Comparison of ENCODE assay signal across 1 cellular context in the genomic region with DNA sequence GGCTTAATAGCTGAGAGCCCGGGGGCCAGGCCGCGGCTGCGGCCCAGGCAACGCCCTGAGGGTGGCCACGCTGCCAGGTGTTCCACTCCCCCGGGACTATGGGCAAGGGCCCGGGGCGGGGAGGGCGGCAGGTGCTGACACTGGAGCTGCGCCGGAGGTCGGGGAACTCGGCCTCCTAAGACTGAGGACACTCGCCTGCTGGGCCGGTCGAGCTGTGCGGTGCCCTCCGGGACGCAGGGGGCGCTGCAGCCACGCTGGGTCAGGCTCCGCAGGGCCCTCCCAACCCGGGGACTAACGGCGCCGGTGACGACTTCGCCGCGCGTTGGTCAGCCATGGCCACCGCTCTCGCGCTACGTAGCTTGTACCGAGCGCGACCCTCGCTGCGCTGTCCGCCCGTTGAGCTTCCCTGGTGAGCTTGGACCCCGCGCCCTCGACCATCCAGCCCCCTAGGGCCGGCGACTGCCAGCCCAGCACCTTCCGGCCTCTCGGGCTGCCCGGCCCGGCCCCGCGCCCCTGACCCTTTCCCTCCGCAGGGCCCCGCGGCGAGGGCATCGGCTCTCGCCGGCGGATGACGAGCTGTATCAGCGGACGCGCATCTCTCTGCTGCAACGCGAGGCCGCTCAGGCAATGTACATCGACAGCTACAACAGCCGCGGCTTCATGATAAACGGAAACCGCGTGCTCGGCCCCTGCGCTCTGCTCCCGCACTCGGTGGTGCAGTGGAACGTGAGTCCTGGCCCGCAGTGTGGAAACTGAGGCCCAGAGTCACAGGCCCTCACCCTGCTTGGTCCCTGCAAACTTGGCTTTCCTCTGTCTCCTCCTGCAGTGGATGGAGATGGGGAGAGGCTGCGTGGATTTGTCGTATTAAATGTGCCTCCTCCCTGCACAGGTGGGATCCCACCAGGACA.
TF ChIP-seq lines count a peak whose summit lies in the region.

A gene with protein sequence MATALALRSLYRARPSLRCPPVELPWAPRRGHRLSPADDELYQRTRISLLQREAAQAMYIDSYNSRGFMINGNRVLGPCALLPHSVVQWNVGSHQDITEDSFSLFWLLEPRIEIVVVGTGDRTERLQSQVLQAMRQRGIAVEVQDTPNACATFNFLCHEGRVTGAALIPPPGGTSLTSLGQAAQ (plus strand): TSS at position 309 of the 908 bp plus-strand sequence. CDS start 24 bp downstream, at position 333.

TF ChIP-seq in K562, 482 proteins besides CTCF, POLR2A, EP300 and RAD21 (continued from another document and continues in another):
- TF ChIP-seq, protein P1, sequence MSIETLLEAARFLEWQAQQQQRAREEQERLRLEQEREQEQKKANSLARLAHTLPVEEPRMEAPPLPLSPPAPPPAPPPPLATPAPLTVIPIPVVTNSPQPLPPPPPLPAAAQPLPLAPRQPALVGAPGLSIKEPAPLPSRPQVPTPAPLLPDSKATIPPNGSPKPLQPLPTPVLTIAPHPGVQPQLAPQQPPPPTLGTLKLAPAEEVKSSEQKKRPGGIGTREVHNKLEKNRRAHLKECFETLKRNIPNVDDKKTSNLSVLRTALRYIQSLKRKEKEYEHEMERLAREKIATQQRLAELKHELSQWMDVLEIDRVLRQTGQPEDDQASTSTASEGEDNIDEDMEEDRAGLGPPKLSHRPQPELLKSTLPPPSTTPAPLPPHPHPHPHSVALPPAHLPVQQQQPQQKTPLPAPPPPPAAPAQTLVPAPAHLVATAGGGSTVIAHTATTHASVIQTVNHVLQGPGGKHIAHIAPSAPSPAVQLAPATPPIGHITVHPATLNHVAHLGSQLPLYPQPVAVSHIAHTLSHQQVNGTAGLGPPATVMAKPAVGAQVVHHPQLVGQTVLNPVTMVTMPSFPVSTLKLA (conservative IDR thresholded peaks at IDR 0.05) = peak in 1 of 2 experiments; percentile 30; a peak in 2 of 4 replicates
- TF ChIP-seq ZNF197 (CRISPR knock-in tag; IDR thresholded peaks at IDR 0.05; ENCODE audit: low read depth) = no peak
- TF ChIP-seq, protein P2, sequence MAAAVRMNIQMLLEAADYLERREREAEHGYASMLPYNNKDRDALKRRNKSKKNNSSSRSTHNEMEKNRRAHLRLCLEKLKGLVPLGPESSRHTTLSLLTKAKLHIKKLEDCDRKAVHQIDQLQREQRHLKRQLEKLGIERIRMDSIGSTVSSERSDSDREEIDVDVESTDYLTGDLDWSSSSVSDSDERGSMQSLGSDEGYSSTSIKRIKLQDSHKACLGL (CRISPR knock-in tag; IDR thresholded peaks at IDR 0.05; ENCODE audit: borderline replicate concordance, poor library complexity, severe bottlenecking) = no peak
- no peak for TF ChIP-seq POU5F1 (IDR thresholded peaks at IDR 0.05; ENCODE audit: borderline replicate concordance, low read depth, low read length, partially characterized antibody)
- TF ChIP-seq, protein P3, sequence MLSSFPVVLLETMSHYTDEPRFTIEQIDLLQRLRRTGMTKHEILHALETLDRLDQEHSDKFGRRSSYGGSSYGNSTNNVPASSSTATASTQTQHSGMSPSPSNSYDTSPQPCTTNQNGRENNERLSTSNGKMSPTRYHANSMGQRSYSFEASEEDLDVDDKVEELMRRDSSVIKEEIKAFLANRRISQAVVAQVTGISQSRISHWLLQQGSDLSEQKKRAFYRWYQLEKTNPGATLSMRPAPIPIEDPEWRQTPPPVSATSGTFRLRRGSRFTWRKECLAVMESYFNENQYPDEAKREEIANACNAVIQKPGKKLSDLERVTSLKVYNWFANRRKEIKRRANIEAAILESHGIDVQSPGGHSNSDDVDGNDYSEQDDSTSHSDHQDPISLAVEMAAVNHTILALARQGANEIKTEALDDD (IDR thresholded peaks at IDR 0.05) = no peak
- TF ChIP-seq, protein P4, sequence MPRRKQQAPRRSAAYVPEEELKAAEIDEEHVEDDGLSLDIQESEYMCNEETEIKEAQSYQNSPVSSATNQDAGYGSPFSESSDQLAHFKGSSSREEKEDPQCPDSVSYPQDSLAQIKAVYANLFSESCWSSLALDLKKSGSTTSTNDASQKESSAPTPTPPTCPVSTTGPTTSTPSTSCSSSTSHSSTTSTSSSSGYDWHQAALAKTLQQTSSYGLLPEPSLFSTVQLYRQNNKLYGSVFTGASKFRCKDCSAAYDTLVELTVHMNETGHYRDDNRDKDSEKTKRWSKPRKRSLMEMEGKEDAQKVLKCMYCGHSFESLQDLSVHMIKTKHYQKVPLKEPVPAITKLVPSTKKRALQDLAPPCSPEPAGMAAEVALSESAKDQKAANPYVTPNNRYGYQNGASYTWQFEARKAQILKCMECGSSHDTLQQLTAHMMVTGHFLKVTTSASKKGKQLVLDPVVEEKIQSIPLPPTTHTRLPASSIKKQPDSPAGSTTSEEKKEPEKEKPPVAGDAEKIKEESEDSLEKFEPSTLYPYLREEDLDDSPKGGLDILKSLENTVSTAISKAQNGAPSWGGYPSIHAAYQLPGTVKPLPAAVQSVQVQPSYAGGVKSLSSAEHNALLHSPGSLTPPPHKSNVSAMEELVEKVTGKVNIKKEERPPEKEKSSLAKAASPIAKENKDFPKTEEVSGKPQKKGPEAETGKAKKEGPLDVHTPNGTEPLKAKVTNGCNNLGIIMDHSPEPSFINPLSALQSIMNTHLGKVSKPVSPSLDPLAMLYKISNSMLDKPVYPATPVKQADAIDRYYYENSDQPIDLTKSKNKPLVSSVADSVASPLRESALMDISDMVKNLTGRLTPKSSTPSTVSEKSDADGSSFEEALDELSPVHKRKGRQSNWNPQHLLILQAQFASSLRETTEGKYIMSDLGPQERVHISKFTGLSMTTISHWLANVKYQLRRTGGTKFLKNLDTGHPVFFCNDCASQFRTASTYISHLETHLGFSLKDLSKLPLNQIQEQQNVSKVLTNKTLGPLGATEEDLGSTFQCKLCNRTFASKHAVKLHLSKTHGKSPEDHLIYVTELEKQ (CRISPR knock-in tag; IDR thresholded peaks at IDR 0.05) = no peak
- TF ChIP-seq GATAD2B (IDR thresholded peaks at IDR 0.05; ENCODE audit: borderline replicate concordance) = 0 out of 2 replicates have a peak, but pooled peaks have one; percentile 49
- no peak for TF ChIP-seq SMAD3 (CRISPR knock-in tag; conservative IDR thresholded peaks at IDR 0.05)
- peak; percentile 40; the same call in 1 of the 2 replicates for TF ChIP-seq JUN (IDR thresholded peaks at IDR 0.05; ENCODE audit: borderline replicate concordance, low read depth, low read length)
- TF ChIP-seq JUN (CRISPR knock-in tag; IDR thresholded peaks at IDR 0.05; ENCODE audit: borderline replicate concordance) = peak; percentile 61; the same call in 1 of the 2 replicates
- TF ChIP-seq ZNF696 (CRISPR knock-in tag; conservative IDR thresholded peaks at IDR 0.05) = no peak
- TF ChIP-seq TCF7 (IDR thresholded peaks at IDR 0.05; ENCODE audit: borderline replicate concordance) = peak; percentile 19; the same call in 1 of the 2 replicates
- no peak for TF ChIP-seq ZFP30 (CRISPR knock-in tag; IDR thresholded peaks at IDR 0.05; ENCODE audit: borderline replicate concordance)
- no peak for TF ChIP-seq U2AF2 (optimal IDR thresholded peaks at IDR 0.05; ENCODE audit: low read depth, low read length)
- no peak for TF ChIP-seq SMAD2 (IDR thresholded peaks at IDR 0.05; ENCODE audit: low read depth, low read length)
- TF ChIP-seq ZNF41 (CRISPR knock-in tag; conservative IDR thresholded peaks at IDR 0.05) = no peak
- no peak for TF ChIP-seq ZNF146 (CRISPR knock-in tag; IDR thresholded peaks at IDR 0.05; ENCODE audit: unreplicated experiment)
- no peak for TF ChIP-seq RAD51 (IDR thresholded peaks at IDR 0.05; ENCODE audit: borderline replicate concordance, low read depth)
- TF ChIP-seq NR1H2 (CRISPR knock-in tag; IDR thresholded peaks at IDR 0.05) = no peak
- no peak for TF ChIP-seq GABPB2 (CRISPR knock-in tag; conservative IDR thresholded peaks at IDR 0.05)
- TF ChIP-seq ZNF212 (CRISPR knock-in tag; IDR thresholded peaks at IDR 0.05) = no peak
- TF ChIP-seq, protein P5, sequence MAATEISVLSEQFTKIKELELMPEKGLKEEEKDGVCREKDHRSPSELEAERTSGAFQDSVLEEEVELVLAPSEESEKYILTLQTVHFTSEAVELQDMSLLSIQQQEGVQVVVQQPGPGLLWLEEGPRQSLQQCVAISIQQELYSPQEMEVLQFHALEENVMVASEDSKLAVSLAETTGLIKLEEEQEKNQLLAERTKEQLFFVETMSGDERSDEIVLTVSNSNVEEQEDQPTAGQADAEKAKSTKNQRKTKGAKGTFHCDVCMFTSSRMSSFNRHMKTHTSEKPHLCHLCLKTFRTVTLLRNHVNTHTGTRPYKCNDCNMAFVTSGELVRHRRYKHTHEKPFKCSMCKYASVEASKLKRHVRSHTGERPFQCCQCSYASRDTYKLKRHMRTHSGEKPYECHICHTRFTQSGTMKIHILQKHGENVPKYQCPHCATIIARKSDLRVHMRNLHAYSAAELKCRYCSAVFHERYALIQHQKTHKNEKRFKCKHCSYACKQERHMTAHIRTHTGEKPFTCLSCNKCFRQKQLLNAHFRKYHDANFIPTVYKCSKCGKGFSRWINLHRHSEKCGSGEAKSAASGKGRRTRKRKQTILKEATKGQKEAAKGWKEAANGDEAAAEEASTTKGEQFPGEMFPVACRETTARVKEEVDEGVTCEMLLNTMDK (IDR thresholded peaks at IDR 0.05; ENCODE audit: borderline replicate concordance, insufficient read depth, low read depth, low read length, poor library complexity, severe bottlenecking) = peak; percentile 94
- TF ChIP-seq SMAD4 (CRISPR knock-in tag; conservative IDR thresholded peaks at IDR 0.05) = 0 out of 2 replicates have a peak, but pooled peaks have one; percentile 64
- no peak for TF ChIP-seq BCOR (IDR thresholded peaks at IDR 0.05)
- no peak for TF ChIP-seq BDP1 (IDR thresholded peaks at IDR 0.05; ENCODE audit: insufficient read depth, insufficient read length)
- no peak for TF ChIP-seq SMARCA4 (IDR thresholded peaks at IDR 0.05)
- TF ChIP-seq, protein P6, sequence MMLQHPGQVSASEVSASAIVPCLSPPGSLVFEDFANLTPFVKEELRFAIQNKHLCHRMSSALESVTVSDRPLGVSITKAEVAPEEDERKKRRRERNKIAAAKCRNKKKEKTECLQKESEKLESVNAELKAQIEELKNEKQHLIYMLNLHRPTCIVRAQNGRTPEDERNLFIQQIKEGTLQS (IDR thresholded peaks at IDR 0.05) = no peak
- TF ChIP-seq, protein P6 (CRISPR knock-in tag; conservative IDR thresholded peaks at IDR 0.05) = no peak
- TF ChIP-seq ZNF561 (CRISPR knock-in tag; conservative IDR thresholded peaks at IDR 0.05) = no peak
- TF ChIP-seq NUFIP1 (IDR thresholded peaks at IDR 0.05; ENCODE audit: partially characterized antibody) = no peak
- TF ChIP-seq HNRNPUL1 (IDR thresholded peaks at IDR 0.05; ENCODE audit: low read length) = no peak
- no peak for TF ChIP-seq CCAR2 (IDR thresholded peaks at IDR 0.05; ENCODE audit: low read depth, low read length)
- TF ChIP-seq, protein P7, sequence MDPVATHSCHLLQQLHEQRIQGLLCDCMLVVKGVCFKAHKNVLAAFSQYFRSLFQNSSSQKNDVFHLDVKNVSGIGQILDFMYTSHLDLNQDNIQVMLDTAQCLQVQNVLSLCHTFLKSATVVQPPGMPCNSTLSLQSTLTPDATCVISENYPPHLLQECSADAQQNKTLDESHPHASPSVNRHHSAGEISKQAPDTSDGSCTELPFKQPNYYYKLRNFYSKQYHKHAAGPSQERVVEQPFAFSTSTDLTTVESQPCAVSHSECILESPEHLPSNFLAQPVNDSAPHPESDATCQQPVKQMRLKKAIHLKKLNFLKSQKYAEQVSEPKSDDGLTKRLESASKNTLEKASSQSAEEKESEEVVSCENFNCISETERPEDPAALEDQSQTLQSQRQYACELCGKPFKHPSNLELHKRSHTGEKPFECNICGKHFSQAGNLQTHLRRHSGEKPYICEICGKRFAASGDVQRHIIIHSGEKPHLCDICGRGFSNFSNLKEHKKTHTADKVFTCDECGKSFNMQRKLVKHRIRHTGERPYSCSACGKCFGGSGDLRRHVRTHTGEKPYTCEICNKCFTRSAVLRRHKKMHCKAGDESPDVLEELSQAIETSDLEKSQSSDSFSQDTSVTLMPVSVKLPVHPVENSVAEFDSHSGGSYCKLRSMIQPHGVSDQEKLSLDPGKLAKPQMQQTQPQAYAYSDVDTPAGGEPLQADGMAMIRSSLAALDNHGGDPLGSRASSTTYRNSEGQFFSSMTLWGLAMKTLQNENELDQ (CRISPR knock-in tag; IDR thresholded peaks at IDR 0.05; ENCODE audit: borderline replicate concordance) = no peak
- 0 out of 2 replicates have a peak, but pooled peaks have one; percentile 3 for TF ChIP-seq MTA1 (IDR thresholded peaks at IDR 0.05; ENCODE audit: borderline replicate concordance)
- TF ChIP-seq CBFB (CRISPR knock-in tag; IDR thresholded peaks at IDR 0.05) = no peak; the same call in 1 of the 2 replicates
- no peak for TF ChIP-seq FOXA3 (CRISPR knock-in tag; conservative IDR thresholded peaks at IDR 0.05 in 1 of 2, IDR thresholded peaks at IDR 0.05 in 1 of 2)
- TF ChIP-seq KDM2B (CRISPR knock-in tag; IDR thresholded peaks at IDR 0.05) = no peak
- 0 out of 2 replicates have a peak, but pooled peaks have one; percentile 47 for TF ChIP-seq XRCC5 (IDR thresholded peaks at IDR 0.05; ENCODE audit: low read depth, low read length)
- no peak for TF ChIP-seq ZNF263 (CRISPR knock-in tag; IDR thresholded peaks at IDR 0.05; ENCODE audit: borderline replicate concordance)
- no peak for TF ChIP-seq TFAM (CRISPR knock-in tag; conservative IDR thresholded peaks at IDR 0.05)
- no peak for TF ChIP-seq ZNF253 (CRISPR knock-in tag; conservative IDR thresholded peaks at IDR 0.05)
- TF ChIP-seq KAT2B (IDR thresholded peaks at IDR 0.05; ENCODE audit: low read depth, low read length) = no peak
- no peak for TF ChIP-seq ASH1L (IDR thresholded peaks at IDR 0.05; ENCODE audit: borderline replicate concordance, low read depth, partially characterized antibody)
- TF ChIP-seq MED1 (CRISPR knock-in tag; IDR thresholded peaks at IDR 0.05; ENCODE audit: borderline replicate concordance) = no peak
- TF ChIP-seq, protein P8, sequence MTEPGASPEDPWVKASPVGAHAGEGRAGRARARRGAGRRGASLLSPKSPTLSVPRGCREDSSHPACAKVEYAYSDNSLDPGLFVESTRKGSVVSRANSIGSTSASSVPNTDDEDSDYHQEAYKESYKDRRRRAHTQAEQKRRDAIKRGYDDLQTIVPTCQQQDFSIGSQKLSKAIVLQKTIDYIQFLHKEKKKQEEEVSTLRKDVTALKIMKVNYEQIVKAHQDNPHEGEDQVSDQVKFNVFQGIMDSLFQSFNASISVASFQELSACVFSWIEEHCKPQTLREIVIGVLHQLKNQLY (CRISPR knock-in tag; conservative IDR thresholded peaks at IDR 0.05) = no peak
- TF ChIP-seq, protein P9, sequence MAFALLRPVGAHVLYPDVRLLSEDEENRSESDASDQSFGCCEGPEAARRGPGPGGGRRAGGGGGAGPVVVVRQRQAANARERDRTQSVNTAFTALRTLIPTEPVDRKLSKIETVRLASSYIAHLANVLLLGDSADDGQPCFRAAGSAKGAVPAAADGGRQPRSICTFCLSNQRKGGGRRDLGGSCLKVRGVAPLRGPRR (CRISPR knock-in tag; IDR thresholded peaks at IDR 0.05) = no peak
- TF ChIP-seq MYNN (IDR thresholded peaks at IDR 0.05) = no peak; the same call in 1 of the 2 replicates
- TF ChIP-seq MYNN (CRISPR knock-in tag; IDR thresholded peaks at IDR 0.05) = no peak
